In genomic region chr19:12217332-12217731, GRCh38 we compare ENCODE assay signal across 9 cellular contexts.
"Had no signal": no experiment of that assay in that cellular context is flagged by ENCODE, and none has a peak within 500 bp of the region (broad histone marks: within the 10 kb centered on the region; RNA-seq: fewer than 3 reads in every experiment).

No MANE protein-coding gene starts in this region.

- H3K27ac ChIP-seq: GM23248, HL-60 had no signal

- H2AFZ ChIP-seq: GM23248 had no signal

- H3K4me1 ChIP-seq: HAP-1 had no signal

- H3K36me3 ChIP-seq: HAP-1 had no signal

- ATAC-seq: HCT116, K562 had no signal

- FAIRE-seq: K562 had no signal

- H3K4me3 ChIP-seq: GM23248, HAP-1, K562 had no signal

- H3K9ac ChIP-seq: GM23248 had no signal

- H3K9me3 ChIP-seq: HAP-1 had no signal

- DNase-seq: GM23248, GOT3, H7, IMR-90, KG1 had no signal
